Comparison of ENCODE assay signal across 1 cellular context in the genomic region with DNA sequence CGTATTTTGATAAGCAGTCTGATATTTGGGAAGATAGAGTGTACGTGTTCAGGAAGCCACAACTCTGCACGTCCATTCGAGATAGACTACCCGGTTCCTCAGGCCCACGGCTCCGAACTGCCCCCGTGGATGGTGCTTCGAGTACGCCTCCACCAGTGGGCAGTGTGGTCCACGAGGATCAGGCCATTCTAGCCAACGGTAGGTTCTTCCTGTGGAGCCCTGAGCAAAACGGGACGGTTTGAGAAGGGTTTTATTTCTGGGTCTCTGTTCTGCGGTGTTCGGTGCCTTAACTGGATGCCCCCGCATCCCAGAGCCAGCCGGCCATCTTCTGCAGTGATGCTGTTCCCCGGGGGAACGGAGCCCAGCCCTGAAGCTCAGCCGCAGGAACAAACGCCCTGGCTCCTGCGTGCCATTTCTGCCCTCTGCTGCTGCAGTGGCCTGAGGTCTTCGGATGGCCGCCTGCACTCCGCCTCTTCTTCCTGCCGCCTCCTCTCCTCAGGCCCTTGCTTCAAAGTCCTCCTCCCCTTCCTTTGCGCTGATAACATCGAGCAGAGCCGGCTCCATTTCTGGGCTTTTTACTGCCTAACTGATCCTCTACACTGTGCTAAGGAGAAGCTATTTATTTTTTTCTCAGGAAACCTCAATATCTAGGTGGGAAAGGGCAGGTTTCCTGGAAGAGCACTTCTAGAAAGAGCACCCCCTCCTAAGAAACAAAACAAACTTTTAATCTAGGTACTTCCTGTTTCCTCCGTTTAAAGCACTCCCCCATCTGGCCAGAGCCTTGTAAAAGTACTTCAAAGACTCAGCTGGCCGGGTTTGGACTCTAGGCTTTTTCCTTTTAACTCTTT.
TF ChIP-seq lines count a peak whose summit lies in the region.

No MANE protein-coding gene starts in this region.

TF ChIP-seq in K562, 482 proteins besides CTCF, POLR2A, EP300 and RAD21 (continued from another document):
- TF ChIP-seq ZBTB40 (IDR thresholded peaks at IDR 0.05) (peak; percentile 61), ZBTB40 (CRISPR knock-in tag; IDR thresholded peaks at IDR 0.05) (no peak), ZFP36 (IDR thresholded peaks at IDR 0.05; ENCODE audit: low read depth, low read length, partially characterized antibody) (peak; percentile 81), ETV1 (tag; conservative IDR thresholded peaks at IDR 0.05; ENCODE audit: low read depth) (0 out of 2 replicates have a peak, but pooled peaks have one; percentile 6), FOXK1 (CRISPR knock-in tag; IDR thresholded peaks at IDR 0.05; ENCODE audit: borderline replicate concordance) (no peak), ELF1 (tag; IDR thresholded peaks at IDR 0.05) (0 out of 2 replicates have a peak, but pooled peaks have one; percentile 23), XRCC4 (IDR thresholded peaks at IDR 0.05; ENCODE audit: extremely low read depth, insufficient read depth, insufficient read length) (no peak), ZNF12 (CRISPR knock-in tag; IDR thresholded peaks at IDR 0.05) (no peak), NELFE (IDR thresholded peaks at IDR 0.05; ENCODE audit: insufficient read depth, insufficient read length) (no peak), ZNF717 (CRISPR knock-in tag; IDR thresholded peaks at IDR 0.05) (no peak), ZBTB33 (CRISPR knock-in tag; IDR thresholded peaks at IDR 0.05) (peak; percentile 95), EGR1 (conservative IDR thresholded peaks at IDR 0.05) (0 out of 2 replicates have a peak, but pooled peaks have one; percentile 9), RBFOX2 (IDR thresholded peaks at IDR 0.05; ENCODE audit: low read depth, low read length) (peak; percentile 28; the same call in 1 of the 2 replicates), SMARCA4 (IDR thresholded peaks at IDR 0.05) (0 out of 2 replicates have a peak, but pooled peaks have one; percentile 21), L3MBTL2 (IDR thresholded peaks at IDR 0.05) (peak; percentile 47; the same call in 1 of the 2 replicates), ZNF740 (CRISPR knock-in tag; IDR thresholded peaks at IDR 0.05) (no peak), ZNF740 (tag; IDR thresholded peaks at IDR 0.05) (peak in 1 of 2 experiments; percentile 38; a peak in 1 of 4 replicates)
- TF ChIP-seq, protein P1, sequence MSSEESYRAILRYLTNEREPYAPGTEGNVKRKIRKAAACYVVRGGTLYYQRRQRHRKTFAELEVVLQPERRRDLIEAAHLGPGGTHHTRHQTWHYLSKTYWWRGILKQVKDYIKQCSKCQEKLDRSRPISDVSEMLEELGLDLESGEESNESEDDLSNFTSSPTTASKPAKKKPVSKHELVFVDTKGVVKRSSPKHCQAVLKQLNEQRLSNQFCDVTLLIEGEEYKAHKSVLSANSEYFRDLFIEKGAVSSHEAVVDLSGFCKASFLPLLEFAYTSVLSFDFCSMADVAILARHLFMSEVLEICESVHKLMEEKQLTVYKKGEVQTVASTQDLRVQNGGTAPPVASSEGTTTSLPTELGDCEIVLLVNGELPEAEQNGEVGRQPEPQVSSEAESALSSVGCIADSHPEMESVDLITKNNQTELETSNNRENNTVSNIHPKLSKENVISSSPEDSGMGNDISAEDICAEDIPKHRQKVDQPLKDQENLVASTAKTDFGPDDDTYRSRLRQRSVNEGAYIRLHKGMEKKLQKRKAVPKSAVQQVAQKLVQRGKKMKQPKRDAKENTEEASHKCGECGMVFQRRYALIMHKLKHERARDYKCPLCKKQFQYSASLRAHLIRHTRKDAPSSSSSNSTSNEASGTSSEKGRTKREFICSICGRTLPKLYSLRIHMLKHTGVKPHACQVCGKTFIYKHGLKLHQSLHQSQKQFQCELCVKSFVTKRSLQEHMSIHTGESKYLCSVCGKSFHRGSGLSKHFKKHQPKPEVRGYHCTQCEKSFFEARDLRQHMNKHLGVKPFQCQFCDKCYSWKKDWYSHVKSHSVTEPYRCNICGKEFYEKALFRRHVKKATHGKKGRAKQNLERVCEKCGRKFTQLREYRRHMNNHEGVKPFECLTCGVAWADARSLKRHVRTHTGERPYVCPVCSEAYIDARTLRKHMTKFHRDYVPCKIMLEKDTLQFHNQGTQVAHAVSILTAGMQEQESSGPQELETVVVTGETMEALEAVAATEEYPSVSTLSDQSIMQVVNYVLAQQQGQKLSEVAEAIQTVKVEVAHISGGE (CRISPR knock-in tag; IDR thresholded peaks at IDR 0.05) = 0 out of 6 replicates have a peak, but pooled peaks of 1 of the 3 experiments have one; percentile 35
- TF ChIP-seq, protein P2, sequence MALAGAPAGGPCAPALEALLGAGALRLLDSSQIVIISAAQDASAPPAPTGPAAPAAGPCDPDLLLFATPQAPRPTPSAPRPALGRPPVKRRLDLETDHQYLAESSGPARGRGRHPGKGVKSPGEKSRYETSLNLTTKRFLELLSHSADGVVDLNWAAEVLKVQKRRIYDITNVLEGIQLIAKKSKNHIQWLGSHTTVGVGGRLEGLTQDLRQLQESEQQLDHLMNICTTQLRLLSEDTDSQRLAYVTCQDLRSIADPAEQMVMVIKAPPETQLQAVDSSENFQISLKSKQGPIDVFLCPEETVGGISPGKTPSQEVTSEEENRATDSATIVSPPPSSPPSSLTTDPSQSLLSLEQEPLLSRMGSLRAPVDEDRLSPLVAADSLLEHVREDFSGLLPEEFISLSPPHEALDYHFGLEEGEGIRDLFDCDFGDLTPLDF (CRISPR knock-in tag; IDR thresholded peaks at IDR 0.05) = no peak
